ENCODE assay signal across 1 cellular context in the genomic region with DNA sequence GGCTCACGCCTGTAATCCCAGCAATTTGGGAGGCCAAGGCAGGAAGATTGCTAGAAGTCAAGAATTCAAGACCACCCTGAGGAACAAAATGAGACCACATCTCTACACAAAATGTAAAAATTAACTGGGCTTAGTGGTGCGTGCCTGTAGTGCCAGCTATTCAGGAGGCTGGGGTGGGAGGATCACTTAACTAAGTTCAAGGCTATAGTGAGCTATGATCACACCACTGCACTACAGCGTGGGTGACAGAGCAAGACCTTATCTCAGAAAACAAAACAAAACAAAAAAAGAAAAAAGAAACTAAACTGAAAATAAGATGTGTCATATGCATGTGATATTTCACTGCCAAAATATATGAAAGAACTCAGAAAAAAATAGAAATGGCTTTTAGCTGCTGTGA.
TF ChIP-seq lines count a peak whose summit lies in the region.

No MANE protein-coding gene starts in this region.

TF ChIP-seq in K562, 482 proteins besides CTCF, POLR2A, EP300 and RAD21 (continued from another document and continues in another):
- TF ChIP-seq, protein P1, sequence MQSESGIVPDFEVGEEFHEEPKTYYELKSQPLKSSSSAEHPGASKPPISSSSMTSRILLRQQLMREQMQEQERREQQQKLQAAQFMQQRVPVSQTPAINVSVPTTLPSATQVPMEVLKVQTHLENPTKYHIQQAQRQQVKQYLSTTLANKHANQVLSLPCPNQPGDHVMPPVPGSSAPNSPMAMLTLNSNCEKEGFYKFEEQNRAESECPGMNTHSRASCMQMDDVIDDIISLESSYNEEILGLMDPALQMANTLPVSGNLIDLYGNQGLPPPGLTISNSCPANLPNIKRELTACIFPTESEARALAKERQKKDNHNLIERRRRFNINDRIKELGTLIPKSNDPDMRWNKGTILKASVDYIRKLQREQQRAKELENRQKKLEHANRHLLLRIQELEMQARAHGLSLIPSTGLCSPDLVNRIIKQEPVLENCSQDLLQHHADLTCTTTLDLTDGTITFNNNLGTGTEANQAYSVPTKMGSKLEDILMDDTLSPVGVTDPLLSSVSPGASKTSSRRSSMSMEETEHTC (IDR thresholded peaks at IDR 0.05): no peak
- TF ChIP-seq SIRT6 (IDR thresholded peaks at IDR 0.05; ENCODE audit: low read depth, low read length) (no peak), ZNF263 (CRISPR knock-in tag; IDR thresholded peaks at IDR 0.05; ENCODE audit: borderline replicate concordance) (no peak), FOXM1 (IDR thresholded peaks at IDR 0.05; ENCODE audit: low read depth) (no peak), FOXM1 (CRISPR knock-in tag; IDR thresholded peaks at IDR 0.05; ENCODE audit: low read depth) (no peak), FOXP1 (CRISPR knock-in tag; IDR thresholded peaks at IDR 0.05) (no peak), ZNF551 (CRISPR knock-in tag; IDR thresholded peaks at IDR 0.05) (no peak), MTF1 (CRISPR knock-in tag; IDR thresholded peaks at IDR 0.05; ENCODE audit: borderline replicate concordance) (no peak), GTF2F1 (IDR thresholded peaks at IDR 0.05; ENCODE audit: low read depth, low read length) (no peak), DDX20 (tag; IDR thresholded peaks at IDR 0.05; ENCODE audit: low read depth) (no peak), ARID1B (IDR thresholded peaks at IDR 0.05) (0 out of 2 replicates have a peak, but pooled peaks have one; percentile 13), NR4A1 (CRISPR knock-in tag; IDR thresholded peaks at IDR 0.05) (no peak), NR4A1 (tag; IDR thresholded peaks at IDR 0.05) (no peak), DMBX1 (CRISPR knock-in tag; IDR thresholded peaks at IDR 0.05; ENCODE audit: borderline replicate concordance) (no peak), HEY1 (CRISPR knock-in tag; IDR thresholded peaks at IDR 0.05; ENCODE audit: borderline replicate concordance) (no peak), KLF10 (CRISPR knock-in tag; IDR thresholded peaks at IDR 0.05) (no peak), MAFF (IDR thresholded peaks at IDR 0.05; ENCODE audit: low read length) (no peak), ZNF175 (CRISPR knock-in tag; IDR thresholded peaks at IDR 0.05; ENCODE audit: low read depth) (no peak), ZNF23 (CRISPR knock-in tag; IDR thresholded peaks at IDR 0.05) (no peak), SMARCA4 (IDR thresholded peaks at IDR 0.05) (0 out of 2 replicates have a peak, but pooled peaks have one; percentile 18), POLR2AphosphoS2 (IDR thresholded peaks at IDR 0.05; ENCODE audit: low read length) (no peak), KDM2B (CRISPR knock-in tag; IDR thresholded peaks at IDR 0.05) (no peak), BCL6 (CRISPR knock-in tag; IDR thresholded peaks at IDR 0.05) (no peak), HLTF (IDR thresholded peaks at IDR 0.05) (no peak), ZNF695 (CRISPR knock-in tag; IDR thresholded peaks at IDR 0.05) (no peak), RFX1 (IDR thresholded peaks at IDR 0.05) (no peak), ZFP1 (CRISPR knock-in tag; IDR thresholded peaks at IDR 0.05) (no peak), EGR1 (conservative IDR thresholded peaks at IDR 0.05) (peak; percentile 41)
- TF ChIP-seq, protein P2, sequence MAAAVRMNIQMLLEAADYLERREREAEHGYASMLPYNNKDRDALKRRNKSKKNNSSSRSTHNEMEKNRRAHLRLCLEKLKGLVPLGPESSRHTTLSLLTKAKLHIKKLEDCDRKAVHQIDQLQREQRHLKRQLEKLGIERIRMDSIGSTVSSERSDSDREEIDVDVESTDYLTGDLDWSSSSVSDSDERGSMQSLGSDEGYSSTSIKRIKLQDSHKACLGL (CRISPR knock-in tag; IDR thresholded peaks at IDR 0.05; ENCODE audit: borderline replicate concordance, poor library complexity, severe bottlenecking): no peak
- TF ChIP-seq, protein P3, sequence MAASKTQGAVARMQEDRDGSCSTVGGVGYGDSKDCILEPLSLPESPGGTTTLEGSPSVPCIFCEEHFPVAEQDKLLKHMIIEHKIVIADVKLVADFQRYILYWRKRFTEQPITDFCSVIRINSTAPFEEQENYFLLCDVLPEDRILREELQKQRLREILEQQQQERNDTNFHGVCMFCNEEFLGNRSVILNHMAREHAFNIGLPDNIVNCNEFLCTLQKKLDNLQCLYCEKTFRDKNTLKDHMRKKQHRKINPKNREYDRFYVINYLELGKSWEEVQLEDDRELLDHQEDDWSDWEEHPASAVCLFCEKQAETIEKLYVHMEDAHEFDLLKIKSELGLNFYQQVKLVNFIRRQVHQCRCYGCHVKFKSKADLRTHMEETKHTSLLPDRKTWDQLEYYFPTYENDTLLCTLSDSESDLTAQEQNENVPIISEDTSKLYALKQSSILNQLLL (CRISPR knock-in tag; IDR thresholded peaks at IDR 0.05; ENCODE audit: borderline replicate concordance): no peak
- TF ChIP-seq, protein P4, sequence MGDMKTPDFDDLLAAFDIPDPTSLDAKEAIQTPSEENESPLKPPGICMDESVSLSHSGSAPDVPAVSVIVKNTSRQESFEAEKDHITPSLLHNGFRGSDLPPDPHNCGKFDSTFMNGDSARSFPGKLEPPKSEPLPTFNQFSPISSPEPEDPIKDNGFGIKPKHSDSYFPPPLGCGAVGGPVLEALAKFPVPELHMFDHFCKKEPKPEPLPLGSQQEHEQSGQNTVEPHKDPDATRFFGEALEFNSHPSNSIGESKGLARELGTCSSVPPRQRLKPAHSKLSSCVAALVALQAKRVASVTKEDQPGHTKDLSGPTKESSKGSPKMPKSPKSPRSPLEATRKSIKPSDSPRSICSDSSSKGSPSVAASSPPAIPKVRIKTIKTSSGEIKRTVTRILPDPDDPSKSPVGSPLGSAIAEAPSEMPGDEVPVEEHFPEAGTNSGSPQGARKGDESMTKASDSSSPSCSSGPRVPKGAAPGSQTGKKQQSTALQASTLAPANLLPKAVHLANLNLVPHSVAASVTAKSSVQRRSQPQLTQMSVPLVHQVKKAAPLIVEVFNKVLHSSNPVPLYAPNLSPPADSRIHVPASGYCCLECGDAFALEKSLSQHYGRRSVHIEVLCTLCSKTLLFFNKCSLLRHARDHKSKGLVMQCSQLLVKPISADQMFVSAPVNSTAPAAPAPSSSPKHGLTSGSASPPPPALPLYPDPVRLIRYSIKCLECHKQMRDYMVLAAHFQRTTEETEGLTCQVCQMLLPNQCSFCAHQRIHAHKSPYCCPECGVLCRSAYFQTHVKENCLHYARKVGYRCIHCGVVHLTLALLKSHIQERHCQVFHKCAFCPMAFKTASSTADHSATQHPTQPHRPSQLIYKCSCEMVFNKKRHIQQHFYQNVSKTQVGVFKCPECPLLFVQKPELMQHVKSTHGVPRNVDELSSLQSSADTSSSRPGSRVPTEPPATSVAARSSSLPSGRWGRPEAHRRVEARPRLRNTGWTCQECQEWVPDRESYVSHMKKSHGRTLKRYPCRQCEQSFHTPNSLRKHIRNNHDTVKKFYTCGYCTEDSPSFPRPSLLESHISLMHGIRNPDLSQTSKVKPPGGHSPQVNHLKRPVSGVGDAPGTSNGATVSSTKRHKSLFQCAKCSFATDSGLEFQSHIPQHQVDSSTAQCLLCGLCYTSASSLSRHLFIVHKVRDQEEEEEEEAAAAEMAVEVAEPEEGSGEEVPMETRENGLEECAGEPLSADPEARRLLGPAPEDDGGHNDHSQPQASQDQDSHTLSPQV (IDR thresholded peaks at IDR 0.05): no peak
- TF ChIP-seq, protein P5, sequence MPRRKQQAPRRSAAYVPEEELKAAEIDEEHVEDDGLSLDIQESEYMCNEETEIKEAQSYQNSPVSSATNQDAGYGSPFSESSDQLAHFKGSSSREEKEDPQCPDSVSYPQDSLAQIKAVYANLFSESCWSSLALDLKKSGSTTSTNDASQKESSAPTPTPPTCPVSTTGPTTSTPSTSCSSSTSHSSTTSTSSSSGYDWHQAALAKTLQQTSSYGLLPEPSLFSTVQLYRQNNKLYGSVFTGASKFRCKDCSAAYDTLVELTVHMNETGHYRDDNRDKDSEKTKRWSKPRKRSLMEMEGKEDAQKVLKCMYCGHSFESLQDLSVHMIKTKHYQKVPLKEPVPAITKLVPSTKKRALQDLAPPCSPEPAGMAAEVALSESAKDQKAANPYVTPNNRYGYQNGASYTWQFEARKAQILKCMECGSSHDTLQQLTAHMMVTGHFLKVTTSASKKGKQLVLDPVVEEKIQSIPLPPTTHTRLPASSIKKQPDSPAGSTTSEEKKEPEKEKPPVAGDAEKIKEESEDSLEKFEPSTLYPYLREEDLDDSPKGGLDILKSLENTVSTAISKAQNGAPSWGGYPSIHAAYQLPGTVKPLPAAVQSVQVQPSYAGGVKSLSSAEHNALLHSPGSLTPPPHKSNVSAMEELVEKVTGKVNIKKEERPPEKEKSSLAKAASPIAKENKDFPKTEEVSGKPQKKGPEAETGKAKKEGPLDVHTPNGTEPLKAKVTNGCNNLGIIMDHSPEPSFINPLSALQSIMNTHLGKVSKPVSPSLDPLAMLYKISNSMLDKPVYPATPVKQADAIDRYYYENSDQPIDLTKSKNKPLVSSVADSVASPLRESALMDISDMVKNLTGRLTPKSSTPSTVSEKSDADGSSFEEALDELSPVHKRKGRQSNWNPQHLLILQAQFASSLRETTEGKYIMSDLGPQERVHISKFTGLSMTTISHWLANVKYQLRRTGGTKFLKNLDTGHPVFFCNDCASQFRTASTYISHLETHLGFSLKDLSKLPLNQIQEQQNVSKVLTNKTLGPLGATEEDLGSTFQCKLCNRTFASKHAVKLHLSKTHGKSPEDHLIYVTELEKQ (CRISPR knock-in tag; IDR thresholded peaks at IDR 0.05): no peak
- TF ChIP-seq, protein P6, sequence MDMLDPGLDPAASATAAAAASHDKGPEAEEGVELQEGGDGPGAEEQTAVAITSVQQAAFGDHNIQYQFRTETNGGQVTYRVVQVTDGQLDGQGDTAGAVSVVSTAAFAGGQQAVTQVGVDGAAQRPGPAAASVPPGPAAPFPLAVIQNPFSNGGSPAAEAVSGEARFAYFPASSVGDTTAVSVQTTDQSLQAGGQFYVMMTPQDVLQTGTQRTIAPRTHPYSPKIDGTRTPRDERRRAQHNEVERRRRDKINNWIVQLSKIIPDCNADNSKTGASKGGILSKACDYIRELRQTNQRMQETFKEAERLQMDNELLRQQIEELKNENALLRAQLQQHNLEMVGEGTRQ (CRISPR knock-in tag; IDR thresholded peaks at IDR 0.05): no peak
- TF ChIP-seq, protein P7, sequence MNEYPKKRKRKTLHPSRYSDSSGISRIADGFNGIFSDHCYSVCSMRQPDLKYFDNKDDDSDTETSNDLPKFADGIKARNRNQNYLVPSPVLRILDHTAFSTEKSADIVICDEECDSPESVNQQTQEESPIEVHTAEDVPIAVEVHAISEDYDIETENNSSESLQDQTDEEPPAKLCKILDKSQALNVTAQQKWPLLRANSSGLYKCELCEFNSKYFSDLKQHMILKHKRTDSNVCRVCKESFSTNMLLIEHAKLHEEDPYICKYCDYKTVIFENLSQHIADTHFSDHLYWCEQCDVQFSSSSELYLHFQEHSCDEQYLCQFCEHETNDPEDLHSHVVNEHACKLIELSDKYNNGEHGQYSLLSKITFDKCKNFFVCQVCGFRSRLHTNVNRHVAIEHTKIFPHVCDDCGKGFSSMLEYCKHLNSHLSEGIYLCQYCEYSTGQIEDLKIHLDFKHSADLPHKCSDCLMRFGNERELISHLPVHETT (CRISPR knock-in tag; conservative IDR thresholded peaks at IDR 0.05 in 1 of 2, IDR thresholded peaks at IDR 0.05 in 1 of 2): no peak
- TF ChIP-seq, protein P8, sequence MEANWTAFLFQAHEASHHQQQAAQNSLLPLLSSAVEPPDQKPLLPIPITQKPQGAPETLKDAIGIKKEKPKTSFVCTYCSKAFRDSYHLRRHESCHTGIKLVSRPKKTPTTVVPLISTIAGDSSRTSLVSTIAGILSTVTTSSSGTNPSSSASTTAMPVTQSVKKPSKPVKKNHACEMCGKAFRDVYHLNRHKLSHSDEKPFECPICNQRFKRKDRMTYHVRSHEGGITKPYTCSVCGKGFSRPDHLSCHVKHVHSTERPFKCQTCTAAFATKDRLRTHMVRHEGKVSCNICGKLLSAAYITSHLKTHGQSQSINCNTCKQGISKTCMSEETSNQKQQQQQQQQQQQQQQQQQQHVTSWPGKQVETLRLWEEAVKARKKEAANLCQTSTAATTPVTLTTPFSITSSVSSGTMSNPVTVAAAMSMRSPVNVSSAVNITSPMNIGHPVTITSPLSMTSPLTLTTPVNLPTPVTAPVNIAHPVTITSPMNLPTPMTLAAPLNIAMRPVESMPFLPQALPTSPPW (CRISPR knock-in tag; IDR thresholded peaks at IDR 0.05): no peak
- TF ChIP-seq, protein P9, sequence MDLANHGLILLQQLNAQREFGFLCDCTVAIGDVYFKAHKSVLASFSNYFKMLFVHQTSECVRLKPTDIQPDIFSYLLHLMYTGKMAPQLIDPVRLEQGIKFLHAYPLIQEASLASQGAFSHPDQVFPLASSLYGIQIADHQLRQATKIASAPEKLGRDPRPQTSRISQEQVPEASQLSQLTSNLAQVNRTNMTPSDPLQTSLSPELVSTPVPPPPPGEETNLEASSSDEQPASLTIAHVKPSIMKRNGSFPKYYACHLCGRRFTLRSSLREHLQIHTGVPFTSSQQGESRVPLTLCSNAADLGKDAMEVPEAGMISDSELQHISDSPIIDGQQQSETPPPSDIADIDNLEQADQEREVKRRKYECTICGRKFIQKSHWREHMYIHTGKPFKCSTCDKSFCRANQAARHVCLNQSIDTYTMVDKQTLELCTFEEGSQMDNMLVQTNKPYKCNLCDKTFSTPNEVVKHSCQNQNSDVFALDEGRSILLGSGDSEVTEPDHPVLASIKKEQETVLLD (IDR thresholded peaks at IDR 0.05): no peak
- TF ChIP-seq, protein P10, sequence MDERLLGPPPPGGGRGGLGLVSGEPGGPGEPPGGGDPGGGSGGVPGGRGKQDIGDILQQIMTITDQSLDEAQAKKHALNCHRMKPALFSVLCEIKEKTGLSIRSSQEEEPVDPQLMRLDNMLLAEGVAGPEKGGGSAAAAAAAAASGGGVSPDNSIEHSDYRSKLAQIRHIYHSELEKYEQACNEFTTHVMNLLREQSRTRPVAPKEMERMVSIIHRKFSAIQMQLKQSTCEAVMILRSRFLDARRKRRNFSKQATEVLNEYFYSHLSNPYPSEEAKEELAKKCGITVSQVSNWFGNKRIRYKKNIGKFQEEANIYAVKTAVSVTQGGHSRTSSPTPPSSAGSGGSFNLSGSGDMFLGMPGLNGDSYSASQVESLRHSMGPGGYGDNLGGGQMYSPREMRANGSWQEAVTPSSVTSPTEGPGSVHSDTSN (CRISPR knock-in tag; IDR thresholded peaks at IDR 0.05; ENCODE audit: low read depth): no peak
- TF ChIP-seq, protein P10 (tag; conservative IDR thresholded peaks at IDR 0.05; ENCODE audit: low read depth): 0 out of 2 replicates have a peak, but pooled peaks have one; percentile 37
